ENCODE assay signal across 7 cellular contexts in the genomic region with DNA sequence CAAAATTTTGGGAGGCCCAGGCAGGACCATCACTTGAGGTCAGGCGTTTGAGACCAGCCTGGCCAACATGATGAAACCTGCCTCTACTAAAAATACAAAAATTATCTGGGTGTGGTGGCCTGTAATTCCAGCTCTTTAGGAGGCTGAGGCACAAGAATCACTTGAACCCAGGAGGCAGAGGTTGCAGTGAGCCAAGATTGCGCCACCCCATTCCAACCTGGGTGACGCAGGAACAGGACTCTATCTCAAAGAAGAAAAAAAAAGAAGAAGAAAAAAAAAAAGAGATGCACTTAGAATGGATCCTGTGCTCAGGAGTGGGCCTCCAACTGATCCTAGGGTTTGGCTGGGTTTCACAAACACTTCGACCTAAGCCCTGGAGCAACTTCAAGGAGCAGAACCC. TPM values are rescaled to one million over a fixed set of nuclear protein-coding genes. Genes with fewer than 3 reads are reported as not detected.
"Had no signal": no experiment of that assay in that cellular context is flagged by ENCODE, and none has a peak within 500 bp of the region (broad histone marks: within the 10 kb centered on the region; RNA-seq: fewer than 3 reads in every experiment).

No MANE protein-coding gene starts in this region.

- H3K4me3 ChIP-seq: K562 had no signal

- H3K27ac ChIP-seq: HL-60 had no signal

- ATAC-seq: HepG2, K562 had no signal

- H3K27ac Mint-ChIP-seq: IgD-negative memory B cell had no signal

- H3K9me3 Mint-ChIP-seq: IgD-negative memory B cell had no signal

- DNase-seq: IMR-90, KBM-7 had no signal

- H3K4me3 Mint-ChIP-seq: IgD-negative memory B cell had no signal

RNA-seq across cellular contexts. Expression of gene GLDC, which starts 45.1 kb away (rescaled TPM):
- total RNA-seq: HT-29 had no signal
